In genomic region chr2:104873689-104874054, GRCh38 we compare ENCODE assay signal across 1 cellular context.
TF ChIP-seq lines count a peak whose summit lies in the region.

No MANE protein-coding gene starts in this region.

TF ChIP-seq in HCT116, 20 proteins besides CTCF, POLR2A, EP300 and RAD21 (continued from another document):
- TF ChIP-seq JUND (IDR thresholded peaks at IDR 0.05) = no peak
- TF ChIP-seq ZBTB33 (IDR thresholded peaks at IDR 0.05; ENCODE audit: extremely low read depth, insufficient replicate concordance, low read length) = no peak
- no peak for TF ChIP-seq YY1 (IDR thresholded peaks at IDR 0.05; ENCODE audit: extremely low read depth, insufficient replicate concordance, low read depth, low read length)
- TF ChIP-seq SP1 (IDR thresholded peaks at IDR 0.05; ENCODE audit: low read depth) = no peak
- TF ChIP-seq SIN3A (IDR thresholded peaks at IDR 0.05; ENCODE audit: low read depth) = no peak
- TF ChIP-seq TCF7L2 (IDR thresholded peaks at IDR 0.05; ENCODE audit: borderline replicate concordance, extremely low read depth, insufficient read depth, insufficient read length) = no peak
- TF ChIP-seq CEBPB (IDR thresholded peaks at IDR 0.05; ENCODE audit: low read depth) = no peak
- TF ChIP-seq CBX3 (IDR thresholded peaks at IDR 0.05; ENCODE audit: low read depth) = no peak
- no peak for TF ChIP-seq EGR1 (IDR thresholded peaks at IDR 0.05; ENCODE audit: low read depth)
- no peak for TF ChIP-seq SRF (IDR thresholded peaks at IDR 0.05; ENCODE audit: low read depth)
